Comparison of ENCODE assay signal across 15 cellular contexts in the genomic region with DNA sequence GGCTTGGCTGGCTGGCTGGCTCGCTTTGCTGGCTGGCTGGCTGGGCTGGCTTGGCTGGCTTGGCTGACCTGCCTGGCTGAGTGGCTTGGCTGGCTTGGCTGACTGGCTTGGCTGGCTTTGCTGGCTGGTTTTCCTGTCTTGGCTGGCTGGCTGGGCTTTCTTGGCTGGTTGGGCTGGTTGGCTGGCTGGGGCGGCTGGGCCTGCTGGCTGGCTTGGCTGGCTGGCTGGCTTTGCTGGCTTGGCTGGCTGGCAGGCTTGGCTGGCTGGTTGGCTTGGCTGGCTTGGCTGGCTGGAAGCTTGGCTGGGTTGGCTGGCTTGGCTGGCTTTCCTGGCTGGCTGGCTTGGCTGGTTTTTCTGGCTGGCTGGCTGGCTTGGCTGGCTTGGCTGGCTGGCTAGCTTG.
DNase-seq lines count a peak whose midpoint lies in the region; ATAC-seq and TF ChIP-seq lines count a peak whose summit lies in the region.
"Had no signal": no experiment of that assay in that cellular context is flagged by ENCODE, and none has a peak within 500 bp of the region (broad histone marks: within the 10 kb centered on the region; RNA-seq: fewer than 3 reads in every experiment).

No MANE protein-coding gene starts in this region.

- no peaks in the 10 kb centered on the region for H3K4me1 Mint-ChIP-seq in H9
- H3K4me1 Mint-ChIP-seq: IgD-negative memory B cell, nephron had no signal

- no peak overlapping the region for H2AK5ac ChIP-seq in H9 (ENCODE audit: insufficient read length, low read length)

- H3K4me3 Mint-ChIP-seq in H9, result no peak overlapping the region
- H3K4me3 Mint-ChIP-seq: CD8-positive, alpha-beta T cell; IgD-negative memory B cell; nephron had no signal

- no peak overlapping the region for H3K9ac ChIP-seq in H9 (ENCODE audit: extremely low read depth, insufficient read length, low read length)

- H2AFZ ChIP-seq in H9 (ENCODE audit: low read length), result no peak overlapping the region

- no peak overlapping the region; the same call in 1 of the 2 replicates for H3K14ac ChIP-seq in H9 (ENCODE audit: insufficient read depth, low read length)

- no peaks in the 10 kb centered on the region for H3K23me2 ChIP-seq in H9 (ENCODE audit: insufficient read length, low read depth, low read length, poor library complexity, severe bottlenecking)

- no peak overlapping the region for H3T11ph ChIP-seq in H9 (ENCODE audit: low read length)

- no peak overlapping the region for H3K4me3 ChIP-seq in sigmoid colon
- H3K4me3 ChIP-seq in SJCRH30, result no peak overlapping the region

- H3K27ac Mint-ChIP-seq in H9, result no peak overlapping the region
- H3K27ac Mint-ChIP-seq: CD8-positive, alpha-beta T cell; IgD-negative memory B cell; nephron had no signal

- H3K4me2 ChIP-seq in H9 (ENCODE audit: insufficient read depth, insufficient read length, low read length), result no peak overlapping the region

- H3K4me1 ChIP-seq in H9 (ENCODE audit: insufficient read depth, low read length) (no peaks in the 10 kb centered on the region), sigmoid colon (no peaks in the 10 kb centered on the region), SJCRH30 (no peaks in the 10 kb centered on the region)

- H3K9me3 ChIP-seq in H9 (ENCODE audit: control insufficient read depth, low read depth, low read length) (peaks cover 8% of the 10 kb centered on the region), sigmoid colon (no peaks in the 10 kb centered on the region), SJCRH30 (replicated peaks) (no peaks in the 10 kb centered on the region)

- H3K79me1 ChIP-seq in H9 (ENCODE audit: insufficient read depth, low read depth, low read length, poor library complexity, severe bottlenecking), result no peaks in the 10 kb centered on the region

- no peak overlapping the region for H2BK20ac ChIP-seq in H9 (ENCODE audit: low read depth, low read length, poor library complexity, severe bottlenecking)

- H3K4ac ChIP-seq in H9 (ENCODE audit: low read depth, low read length), result no peak overlapping the region

- intact Hi-C loops in left cardiac atrium (cut with DNase I), result no loop called here
- intact Hi-C loops in sigmoid colon (cut with DNase I), result no loop called here

- H3K56ac ChIP-seq in H9 (ENCODE audit: insufficient read length, low read depth, low read length), result no peak overlapping the region

- no peak overlapping the region for H2BK12ac ChIP-seq in H9 (ENCODE audit: insufficient read length, low read depth, low read length)

- no peak overlapping the region for H2BK15ac ChIP-seq in H9 (ENCODE audit: low read depth, low read length)

- H3K18ac ChIP-seq in H9 (ENCODE audit: insufficient read length, low read depth, low read length), result no peak overlapping the region

- TF ChIP-seq CTCF in H9 (conservative IDR thresholded peaks at IDR 0.05) (no peak), sigmoid colon (IDR thresholded peaks at IDR 0.05) (no peak)

- H2BK5ac ChIP-seq in H9 (ENCODE audit: insufficient read length, low read length), result no peak overlapping the region

- no peak overlapping the region for H3K27ac ChIP-seq in H9 (ENCODE audit: insufficient read length, low read depth, low read length)
- H3K27ac ChIP-seq in sigmoid colon, result no peak overlapping the region
- no peak overlapping the region for H3K27ac ChIP-seq in SJCRH30

- H4K91ac ChIP-seq in H9 (ENCODE audit: insufficient read length, low read depth, low read length), result no peak overlapping the region

- H4K20me1 ChIP-seq in H9 (ENCODE audit: control insufficient read depth, insufficient read depth, insufficient read length), result no peaks in the 10 kb centered on the region

- TF ChIP-seq POLR2A in sigmoid colon (IDR thresholded peaks at IDR 0.05), result no peak

- H3K36me3 ChIP-seq in sigmoid colon, result no peaks in the 10 kb centered on the region
- H3K36me3 ChIP-seq in SJCRH30, result no peaks in the 10 kb centered on the region

- H3K36me3 Mint-ChIP-seq in H9 (ENCODE audit: insufficient read depth in 1 of 3, low read depth in 3 of 3), result no peaks in the 10 kb centered on the region
- H3K36me3 Mint-ChIP-seq: CD8-positive, alpha-beta T cell; IgD-negative memory B cell had no signal

- H3K27me3 ChIP-seq in H9 (ENCODE audit: insufficient read depth, low read length) (no peaks in the 10 kb centered on the region), sigmoid colon (no peaks in the 10 kb centered on the region), SJCRH30 (no peaks in the 10 kb centered on the region)

- H4K8ac ChIP-seq in H9 (replicated peaks; ENCODE audit: insufficient read length, low read depth, low read length), result no peak overlapping the region

- H3K9me3 Mint-ChIP-seq in H9, result peaks cover 4 to 9% of the 10 kb centered on the region in 2 experiments; a peak in 2 of 5 replicates
- H3K9me3 Mint-ChIP-seq: CD8-positive, alpha-beta T cell; IgD-negative memory B cell; nephron had no signal

- no peaks in the 10 kb centered on the region for H3K27me3 Mint-ChIP-seq in H9 (ENCODE audit: low read depth)
- H3K27me3 Mint-ChIP-seq: IgD-negative memory B cell had no signal

- DNase-seq in H9, result peak; percentile 27
- DNase-seq in RPMI7951 (ENCODE audit: low read depth), result peak; percentile 2
- DNase-seq in left cardiac atrium, result peak; percentile 17
- peak; percentile 70 for DNase-seq in sigmoid colon
- DNase-seq in SJCRH30, result no peak
- no peak for DNase-seq in NCI-H1105 (lab: John Stamatoyannopoulos, UW)
- DNase-seq in SKM-1 treated with dmso at 0.1 percent for 144 hours (lab: John Stamatoyannopoulos, UW; ENCODE audit: unreplicated experiment), result no peak
- DNase-seq: effector memory CD4-positive, alpha-beta T cell; foreskin fibroblast; NCI-H1436 treated with DMSO at 0.1 percent for 48 hours; NCI-H526; small intestine had no signal

- no CpG with 5 or more reads among the region's 2 CpGs for WGBS in H9 (ENCODE audit: extremely low coverage, insufficient read length, low lambda C conversion rate)
- 66 to 75% methylated on average over 2 of the region's 2 CpGs for WGBS in sigmoid colon, 2 donors

- TF ChIP-seq EP300 in sigmoid colon (IDR thresholded peaks at IDR 0.05), result no peak

- ATAC-seq in left cardiac atrium, result no peak
- ATAC-seq: CD8-positive, alpha-beta T cell had no signal

- no peak overlapping the region for H3K23ac ChIP-seq in H9 (ENCODE audit: insufficient read length, low read depth, low read length)

- no peak overlapping the region for H4K5ac ChIP-seq in H9 (ENCODE audit: insufficient read length, low read depth, low read length)

- no peak overlapping the region for H2BK120ac ChIP-seq in H9 (ENCODE audit: low read depth, low read length, poor library complexity, severe bottlenecking)

- H3K79me2 ChIP-seq in H9 (ENCODE audit: insufficient read depth, low read length), result no peaks in the 10 kb centered on the region

Comparison
In these comparisons a context has a peak if more than half of its experiments do, and no peak if none do; other contexts are left out.
1. DNase-seq: peak in H9 (single experiment), RPMI7951 (single experiment), left cardiac atrium (single experiment) and sigmoid colon (single experiment); none in SJCRH30 (0 of 2), NCI-H1105 (single experiment) and SKM-1 treated with dmso at 0.1 percent for 144 hours (single experiment).